Comparison of ENCODE assay signal across 8 cellular contexts in the genomic region with DNA sequence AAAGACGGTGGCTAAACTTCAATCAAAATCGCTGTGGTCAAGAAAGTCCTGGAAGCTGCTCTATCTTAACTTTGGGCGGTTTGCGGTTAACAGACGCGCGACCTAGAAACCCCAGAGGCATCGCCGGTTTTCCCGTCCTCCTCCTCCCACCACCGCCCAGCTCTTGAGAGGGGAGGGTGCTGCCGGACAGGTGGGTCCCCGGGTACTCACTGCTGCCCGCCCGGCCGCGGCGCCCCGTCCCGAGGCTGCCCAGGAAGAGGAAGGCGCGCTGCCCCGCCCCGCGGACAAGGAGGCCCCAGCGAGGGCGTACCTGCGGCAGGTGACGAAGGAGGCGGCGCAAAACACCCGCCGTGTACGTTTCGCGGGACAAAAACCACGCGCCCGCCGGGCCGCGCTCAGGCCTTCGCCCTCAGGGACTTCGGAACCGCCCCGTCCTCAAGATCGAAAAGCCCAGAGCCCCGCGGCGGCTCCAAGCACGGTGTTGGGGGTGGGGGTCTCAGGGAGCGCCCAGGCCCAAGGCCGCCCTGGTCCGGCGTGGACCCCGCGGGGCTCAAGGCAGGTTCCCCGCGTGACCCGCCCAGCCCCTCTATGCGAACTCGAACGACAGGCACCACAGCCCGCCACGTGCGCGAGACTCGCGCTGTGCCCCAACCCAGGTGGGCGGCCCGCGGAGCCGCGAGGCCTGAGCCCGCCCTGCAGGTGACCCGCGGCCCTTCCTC. TPM values are rescaled to one million over a fixed set of nuclear protein-coding genes. Genes with fewer than 3 reads are reported as not detected.
DNase-seq lines count a peak whose midpoint lies in the region; ATAC-seq, FAIRE-seq and TF ChIP-seq lines count a peak whose summit lies in the region.

A gene with protein sequence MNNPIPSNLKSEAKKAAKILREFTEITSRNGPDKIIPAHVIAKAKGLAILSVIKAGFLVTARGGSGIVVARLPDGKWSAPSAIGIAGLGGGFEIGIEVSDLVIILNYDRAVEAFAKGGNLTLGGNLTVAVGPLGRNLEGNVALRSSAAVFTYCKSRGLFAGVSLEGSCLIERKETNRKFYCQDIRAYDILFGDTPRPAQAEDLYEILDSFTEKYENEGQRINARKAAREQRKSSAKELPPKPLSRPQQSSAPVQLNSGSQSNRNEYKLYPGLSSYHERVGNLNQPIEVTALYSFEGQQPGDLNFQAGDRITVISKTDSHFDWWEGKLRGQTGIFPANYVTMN (minus strand): TSS at position 259 of the 719 bp plus-strand sequence. CDS start 48 bp downstream, at position 211.

- peak within 1 kb of the TSS; percentile 81 for H2AFZ ChIP-seq in PC-9
- peak within 1 kb of the TSS; percentile 71 for H2AFZ ChIP-seq in trophoblast cell (ENCODE audit: insufficient read depth, low read length, poor library complexity)

- H2BK120ac ChIP-seq in trophoblast cell (ENCODE audit: insufficient read depth, low read length, poor library complexity), result peak within 1 kb of the TSS; percentile 64

- H3K27ac ChIP-seq in PC-9 (peak within 1 kb of the TSS; percentile 93), trophoblast cell (ENCODE audit: low read depth, low read length) (peak within 1 kb of the TSS; percentile 61)

- H2BK5ac ChIP-seq in trophoblast cell (ENCODE audit: low read depth, low read length, poor library complexity), result peak within 1 kb of the TSS; percentile 18

- H3K36me3 Mint-ChIP-seq in activated naive CD4-positive, alpha-beta T cell treated with anti-CD3 and anti-CD28 coated beads for 36 hours (ENCODE audit: low read depth), result peaks cover 32% of the 10 kb centered on the region

- peaks cover 6% of the 10 kb centered on the region for H3K9me3 Mint-ChIP-seq in activated naive CD4-positive, alpha-beta T cell treated with anti-CD3 and anti-CD28 coated beads for 36 hours

- peak within 1 kb of the TSS; percentile 68 for H4K12ac ChIP-seq in trophoblast cell (ENCODE audit: low read depth, low read length)

- peak within 1 kb of the TSS; percentile 91 for H3K4me3 Mint-ChIP-seq in activated naive CD4-positive, alpha-beta T cell treated with anti-CD3 and anti-CD28 coated beads for 36 hours

- peaks cover 16% of the 10 kb centered on the region for H3K9me3 ChIP-seq in PC-9 (ENCODE audit: insufficient read depth, low read depth)
- H3K9me3 ChIP-seq in trophoblast cell (ENCODE audit: insufficient read depth, low read depth, low read length), result no peaks in the 10 kb centered on the region

- TF ChIP-seq POLR2A in GM12891 (IDR thresholded peaks at IDR 0.05; ENCODE audit: low read depth, low read length), result no peak

- peaks cover 7% of the 10 kb centered on the region; the same call in 1 of the 2 replicates for H3F3A ChIP-seq in PC-9 (ENCODE audit: insufficient read depth, low read depth)

- H3K27me3 Mint-ChIP-seq in activated naive CD4-positive, alpha-beta T cell treated with anti-CD3 and anti-CD28 coated beads for 36 hours (ENCODE audit: low read depth), result no peaks in the 10 kb centered on the region

- no TSS peak for BruUV-seq in PC-9 (replicated peaks; lab: Mats Ljungman, UMichigan)

- H3K4me1 ChIP-seq in PC-9 (replicated peaks; ENCODE audit: insufficient read depth) (peaks cover 33% of the 10 kb centered on the region), trophoblast cell (ENCODE audit: control insufficient read depth in 1 of 2, insufficient read depth in 2 of 2, low read length in 2 of 2) (peaks cover 4 to 18% of the 10 kb centered on the region in 2 experiments)

- H2BK12ac ChIP-seq in trophoblast cell (ENCODE audit: low read length), result peak within 1 kb of the TSS; percentile 27

- H3K14ac ChIP-seq in trophoblast cell (ENCODE audit: low read length), result peak within 1 kb of the TSS; percentile 83

- peak within 1 kb of the TSS; percentile 97 for H3K9ac ChIP-seq in trophoblast cell (ENCODE audit: low read length)

- H4K91ac ChIP-seq in trophoblast cell (ENCODE audit: low read depth, low read length), result peak within 1 kb of the TSS; percentile 90

- CTCF ChIA-PET in PC-9 (lab: Charles Lee), result no interaction called here
- CTCF ChIA-PET in activated naive CD4-positive, alpha-beta T cell treated with anti-CD3 and anti-CD28 coated beads for 36 hours (lab: Charles Lee), result no interaction called here

- H3K4me1 Mint-ChIP-seq in activated naive CD4-positive, alpha-beta T cell treated with anti-CD3 and anti-CD28 coated beads for 36 hours (ENCODE audit: low read depth), result peaks cover 32% of the 10 kb centered on the region

- peak within 1 kb of the TSS; percentile 86 for H3K18ac ChIP-seq in trophoblast cell (ENCODE audit: low read length)

- no peak for FAIRE-seq in GM12891 (lab: Jason Lieb, UNC)

- DNase-seq in GM12891 (ENCODE audit: insufficient read length, low spot score) (peak; percentile 37), PC-9 (peak; percentile 71 to 80), Right ventricle myocardium inferior (ENCODE audit: missing footprints) (peak; percentile 75), trophoblast cell (peak; percentile 77 to 81), NCI-H2107 treated with DMSO at 0.1 percent for 48 hours (lab: John Stamatoyannopoulos, UW; ENCODE audit: unreplicated experiment) (no peak), NCI-H1092 treated with DMSO at 0.1 percent for 48 hours (lab: John Stamatoyannopoulos, UW) (no peak)
- peak; percentile 57 for DNase-seq in activated naive CD4-positive, alpha-beta T cell treated with anti-CD3 and anti-CD28 coated beads for 36 hours

- peak within 1 kb of the TSS; percentile 90 for H4K8ac ChIP-seq in trophoblast cell (ENCODE audit: low read depth, low read length)

- H3K27me3 ChIP-seq in PC-9 (ENCODE audit: insufficient read depth, low read depth) (no peaks in the 10 kb centered on the region), trophoblast cell (ENCODE audit: insufficient read depth, low read length) (no peaks in the 10 kb centered on the region)

- intact Hi-C loops in PC-9 (cut with micrococcal nuclease; ENCODE audit: unreplicated experiment) (loop anchor here (1.0 kb wide), 3 partner anchors 161 to 412 kb away; a partner anchor contains a TSS), Right ventricle myocardium inferior (cut with DNase I) (no loop called here)
- intact Hi-C loops in activated naive CD4-positive, alpha-beta T cell treated with anti-CD3 and anti-CD28 coated beads for 36 hours (cut with micrococcal nuclease), result loop anchor here (1.0 to 10.0 kb wide), 6 partner anchors 17 to 871 kb away; a partner anchor contains a TSS

- POLR2A ChIA-PET in PC-9 (lab: Charles Lee; ENCODE audit: unreplicated experiment), result interaction anchor here (0.7 kb wide), 2 partner anchors 22 to 44 kb away, joined by 3 read pairs; no protein-coding TSS in a partner anchor

- H3K27ac Mint-ChIP-seq in activated naive CD4-positive, alpha-beta T cell treated with anti-CD3 and anti-CD28 coated beads for 36 hours, result peak within 1 kb of the TSS; percentile 90

- H3K4ac ChIP-seq in trophoblast cell (ENCODE audit: low read depth, low read length), result peak within 1 kb of the TSS; percentile 80

- H4K20me1 ChIP-seq in PC-9 (ENCODE audit: insufficient read depth), result peaks cover 35% of the 10 kb centered on the region

- no CpG with 5 or more reads among the region's 77 CpGs for WGBS in trophoblast cell (ENCODE audit: extremely low coverage, insufficient coverage, insufficient read length)

- ATAC-seq in HG02852 (IDR thresholded peaks at IDR 0.05; ENCODE audit: unreplicated experiment) (peak; percentile 26), Right ventricle myocardium inferior (peak; percentile 42)

- H3K9me2 ChIP-seq in PC-9 (ENCODE audit: insufficient read depth), result no peaks in the 10 kb centered on the region

- H3K79me2 ChIP-seq in PC-9 (ENCODE audit: low read depth), result peaks cover 84% of the 10 kb centered on the region
- peaks cover 23% of the 10 kb centered on the region for H3K79me2 ChIP-seq in trophoblast cell (ENCODE audit: control insufficient read depth, insufficient read depth, low read length, poor library complexity)

- H3K23ac ChIP-seq in trophoblast cell (ENCODE audit: low read length), result no peak within 1 kb of the TSS

- H2AK5ac ChIP-seq in trophoblast cell (ENCODE audit: low read length), result peak within 1 kb of the TSS; percentile 80

- no peak for TF ChIP-seq CTCF in PC-9 (conservative IDR thresholded peaks at IDR 0.05)

- H3K36me3 ChIP-seq in PC-9 (ENCODE audit: low read depth) (peaks cover 39% of the 10 kb centered on the region), trophoblast cell (ENCODE audit: control insufficient read depth in 1 of 2, insufficient read depth in 2 of 2, low read length in 2 of 2) (no peaks in the 10 kb centered on the region)

- H3K4me3 ChIP-seq in PC-9 (peak within 1 kb of the TSS; percentile 83), trophoblast cell (ENCODE audit: low read depth, low read length) (peak within 1 kb of the TSS; percentile 100)

- H3K79me1 ChIP-seq in trophoblast cell (ENCODE audit: low read length), result peaks cover 13% of the 10 kb centered on the region

- H3K4me2 ChIP-seq in PC-9 (peak within 1 kb of the TSS; percentile 93), trophoblast cell (ENCODE audit: low read length) (peak within 1 kb of the TSS; percentile 100)

TF ChIP-seq in GM12891, 5 proteins besides CTCF, POLR2A, EP300 and RAD21:
- no peak for TF ChIP-seq PAX5 (IDR thresholded peaks at IDR 0.05; ENCODE audit: insufficient read depth, low read length, severe bottlenecking)
- TF ChIP-seq TAF1 (IDR thresholded peaks at IDR 0.05; ENCODE audit: low read depth, low read length), result no peak
- no peak for TF ChIP-seq POLR2AphosphoS5 (IDR thresholded peaks at IDR 0.05; ENCODE audit: low read depth, low read length)
- TF ChIP-seq SPI1 (IDR thresholded peaks at IDR 0.05; ENCODE audit: low read depth, low read length), result no peak
- 0 out of 2 replicates have a peak, but pooled peaks have one; percentile 19 for TF ChIP-seq POU2F2 (IDR thresholded peaks at IDR 0.05; ENCODE audit: low read depth, low read length)

RNA-seq across cellular contexts. Expression of the gene that starts here (rescaled TPM):
- polyA plus RNA-seq in GM12891 (2012; ENCODE audit: low read depth, missing spikeins), result 12.4 TPM
- total RNA-seq in PC-9 (2021) (84.7 and 102 TPM in 2 replicates), Right ventricle myocardium inferior (11.1 TPM)
- 10 to 100 TPM; 17.1 to 17.9 TPM for total RNA-seq in activated naive CD4-positive, alpha-beta T cell treated with anti-CD3 and anti-CD28 coated beads for 36 hours
- 43.4 and 44.4 TPM in 2 replicates for polyA plus RNA-seq in trophoblast cell (2013)

Comparison
In these comparisons a context has a peak if more than half of its experiments do, and no peak if none do; other contexts are left out.
1. DNase-seq: peak in GM12891 (single experiment), PC-9 (2 of 2), activated naive CD4-positive, alpha-beta T cell treated with anti-CD3 and anti-CD28 coated beads for 36 hours (single experiment), Right ventricle myocardium inferior (single experiment) and trophoblast cell (2 of 2); none in NCI-H2107 treated with DMSO at 0.1 percent for 48 hours (single experiment) and NCI-H1092 treated with DMSO at 0.1 percent for 48 hours (single experiment).